In the genomic region with DNA sequence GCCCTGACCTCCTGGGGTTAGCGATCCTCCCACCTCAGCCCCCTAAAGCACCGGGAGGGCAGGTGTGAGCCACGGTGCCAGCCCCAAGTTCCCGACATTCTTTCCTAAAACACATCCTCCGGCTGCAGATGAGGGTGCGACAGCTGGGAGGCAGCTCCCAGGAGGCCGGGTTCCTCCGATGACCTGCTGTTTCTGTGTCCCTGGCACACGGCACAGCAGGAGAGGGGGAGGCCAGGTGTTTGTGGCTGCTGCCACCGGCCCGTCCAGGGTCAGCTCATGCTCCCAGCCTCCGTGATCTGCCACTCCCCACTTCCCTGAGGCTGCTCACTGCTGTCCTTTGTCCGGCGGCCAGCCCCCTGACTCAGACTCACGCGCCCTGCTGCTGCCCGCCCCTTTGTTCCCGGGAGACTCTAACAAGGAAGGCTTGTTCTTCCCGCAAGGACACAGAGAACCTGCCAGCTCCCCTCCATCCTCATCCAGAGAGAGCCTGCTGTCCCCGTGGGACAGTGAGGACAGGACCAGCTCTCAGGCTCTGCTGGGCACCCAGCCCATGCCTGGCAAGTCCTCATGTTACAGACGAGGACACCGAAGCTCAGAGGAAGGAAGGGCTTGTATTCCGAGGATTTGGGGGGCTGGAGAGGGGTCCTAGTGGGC, we compare ENCODE assay signal across 10 cellular contexts. TPM values are rescaled to one million over a fixed set of nuclear protein-coding genes. Genes with fewer than 3 reads are reported as not detected.
DNase-seq lines count a peak whose midpoint lies in the region; ATAC-seq and TF ChIP-seq lines count a peak whose summit lies in the region.
"Had no signal": no experiment of that assay in that cellular context is flagged by ENCODE, and none has a peak within 500 bp of the region (broad histone marks: within the 10 kb centered on the region; RNA-seq: fewer than 3 reads in every experiment).

No MANE protein-coding gene starts in this region.

- H3K4me3 ChIP-seq in fibroblast of villous mesenchyme (ENCODE audit: low read depth, low read length) = no peak overlapping the region

- no peak for ATAC-seq in GM21737 (IDR thresholded peaks at IDR 0.05; ENCODE audit: unreplicated experiment)
- ATAC-seq in HG02798 (IDR thresholded peaks at IDR 0.05; ENCODE audit: poor library complexity, unreplicated experiment) = no peak

- DNase-seq in ELF-1 (ENCODE audit: low read depth, low spot score) (peak; percentile 75), NCI-H69 (lab: John Stamatoyannopoulos, UW) (peak; percentile 89), fibroblast of villous mesenchyme (ENCODE audit: low read depth) (peak; percentile 42), pons (ENCODE audit: low spot score) (peak; percentile 97), activated gamma-delta T cell treated with Interleukin-2 at 50 U/mL for 16 hours (no peak)
- DNase-seq in activated CD4-positive, alpha-beta T cell treated with anti-CD3 and anti-CD28 coated beads, Interleukin-2, amount 50 U/mL, for 48 hours = no peak
- DNase-seq: NK-92 treated with Interleukin-12 subunit alpha and Interleukin-12 subunit beta, amount 100 ng/mL, for 24 hours had no signal

- no peak for TF ChIP-seq CTCF in fibroblast of villous mesenchyme (IDR thresholded peaks at IDR 0.05; ENCODE audit: insufficient read depth, low read depth, low read length)

RNA-seq across cellular contexts. Expression of gene MADCAM1, which starts 10.6 kb away (rescaled TPM):
- total RNA-seq in fibroblast of villous mesenchyme = under 0.01 TPM in 2 replicates

RNA-seq across cellular contexts. Expression of gene TPGS1, which starts 21.6 kb away (rescaled TPM):
- 16.8 and 29.3 TPM in 2 replicates for total RNA-seq in fibroblast of villous mesenchyme

RNA-seq across cellular contexts. Expression of gene SHC2, which starts 24.9 kb away (rescaled TPM):
- total RNA-seq in fibroblast of villous mesenchyme = 0.32 and 0.43 TPM in 2 replicates

RNA-seq across cellular contexts. Expression of gene CDC34, which starts 45.9 kb away (rescaled TPM):
- total RNA-seq in fibroblast of villous mesenchyme = 52.2 and 53.1 TPM in 2 replicates

RNA-seq across cellular contexts. Expression of gene GZMM, which starts 58.1 kb away (rescaled TPM):
- total RNA-seq in fibroblast of villous mesenchyme = 0.32 and 0.43 TPM in 2 replicates
- total RNA-seq: glomerular endothelial cell had no signal

Comparison
In these comparisons a context has a peak if more than half of its experiments do, and no peak if none do; other contexts are left out.
1. DNase-seq: peak in ELF-1 (single experiment), NCI-H69 (single experiment), fibroblast of villous mesenchyme (single experiment) and pons (single experiment); none in activated CD4-positive, alpha-beta T cell treated with anti-CD3 and anti-CD28 coated beads, Interleukin-2, amount 50 U/mL, for 48 hours (0 of 2) and activated gamma-delta T cell treated with Interleukin-2 at 50 U/mL for 16 hours (single experiment).